28 cellular contexts compared by ENCODE assay signal in genomic region chr11:4197112-4197511, GRCh38.
"Had no signal": no experiment of that assay in that cellular context is flagged by ENCODE, and none has a peak within 500 bp of the region (broad histone marks: within the 10 kb centered on the region; RNA-seq: fewer than 3 reads in every experiment).

No MANE protein-coding gene starts in this region.

- H3K27ac ChIP-seq: colonic mucosa, coronary artery, dorsolateral prefrontal cortex, epithelial cell of prostate, esophagus muscularis mucosa, esophagus squamous epithelium, foreskin keratinocyte, gastrocnemius medialis, gastroesophageal sphincter, heart left ventricle, heart right ventricle had no signal

- H3K27me3 ChIP-seq: colonic mucosa, dorsolateral prefrontal cortex, esophagus muscularis mucosa, esophagus squamous epithelium, foreskin keratinocyte, gastrocnemius medialis, gastroesophageal sphincter, heart left ventricle, heart right ventricle, hepatocyte had no signal

- H3K36me3 ChIP-seq: colonic mucosa, esophagus muscularis mucosa, esophagus squamous epithelium, gastrocnemius medialis, gastroesophageal sphincter, heart left ventricle, heart right ventricle had no signal

- H3K9me3 ChIP-seq: colonic mucosa, esophagus muscularis mucosa, esophagus squamous epithelium, gastrocnemius medialis, gastroesophageal sphincter had no signal

- FAIRE-seq: colon, endometrium, endothelial cell of umbilical vein, frontal cortex had no signal

- H3K4me1 ChIP-seq: colonic mucosa, esophagus squamous epithelium, foreskin keratinocyte, gastrocnemius medialis, gastroesophageal sphincter had no signal

- H3K4me3 ChIP-seq: colonic mucosa, coronary artery, dorsolateral prefrontal cortex, esophagus muscularis mucosa, esophagus squamous epithelium, gastrocnemius medialis, gastroesophageal sphincter, heart left ventricle, heart right ventricle, hepatocyte had no signal

- DNase-seq: colonic mucosa; cortex of kidney; dermis blood vessel endothelial cell; dorsolateral prefrontal cortex; effector CD4-positive, alpha-beta T cell; effector CD8-positive, alpha-beta T cell; effector memory CD4-positive, alpha-beta T cell; effector memory CD8-positive, alpha-beta T cell; endodermal cell; esophagus squamous epithelium; foreskin fibroblast; foreskin keratinocyte; foreskin melanocyte; gastrocnemius medialis; glutamatergic neuron; head of caudate nucleus; heart left ventricle; heart right ventricle had no signal

- ATAC-seq: effector memory CD8-positive, alpha-beta T cell; esophagus mucosa; foreskin keratinocyte; gastrocnemius medialis; gastroesophageal sphincter; heart left ventricle; heart right ventricle had no signal

- H2AFZ ChIP-seq: hepatocyte had no signal

- H3K4me2 ChIP-seq: hepatocyte had no signal

- H3K79me2 ChIP-seq: hepatocyte had no signal
